In genomic region chr11:35029979-35030378, GRCh38 we compare ENCODE assay signal across 9 cellular contexts.
DNase-seq lines count a peak whose midpoint lies in the region; ATAC-seq and TF ChIP-seq lines count a peak whose summit lies in the region.
"Had no signal": no experiment of that assay in that cellular context is flagged by ENCODE, and none has a peak within 500 bp of the region (broad histone marks: within the 10 kb centered on the region; RNA-seq: fewer than 3 reads in every experiment).

No MANE protein-coding gene starts in this region.

- POLR2A ChIA-PET in CD8-positive, alpha-beta T cell (lab: Charles Lee) = interaction anchor here (0.7 to 1.4 kb wide), 3 partner anchors 13 to 198 kb away, joined by 3 to 4 read pairs (median 3); no protein-coding TSS in a partner anchor

- no peak overlapping the region for H3K4me3 Mint-ChIP-seq in CD8-positive, alpha-beta T cell
- H3K4me3 Mint-ChIP-seq in activated T-helper 2 cell treated with anti-CD3 and anti-CD28 coated beads, Interferon-gamma antibody, Interleukin-2, Interleukin-4, amounts not matched to agents 10 μg/mL and 5 μg/mL and 100 μg/mL, durations not matched to agents 14 hours and 24 hours and 36 hours (ENCODE audit: low read depth) = peak overlapping the region; percentile 9
- H3K4me3 Mint-ChIP-seq in osteocyte (ENCODE audit: unreplicated experiment) = no peak overlapping the region

- no peak overlapping the region for H3K4me3 ChIP-seq in CD8-positive, alpha-beta T cell (ENCODE audit: low read depth, low read length)
- H3K4me3 ChIP-seq: thoracic aorta had no signal

- ATAC-seq in CD8-positive, alpha-beta T cell = peak; percentile 57
- ATAC-seq in GM19467 (IDR thresholded peaks at IDR 0.05; ENCODE audit: unreplicated experiment) = peak; percentile 77
- peak; percentile 78 for ATAC-seq in HG03565 (IDR thresholded peaks at IDR 0.05; ENCODE audit: unreplicated experiment)

- peaks cover 27% of the 10 kb centered on the region for H3K4me1 Mint-ChIP-seq in CD8-positive, alpha-beta T cell (ENCODE audit: low read depth)
- H3K4me1 Mint-ChIP-seq in activated T-helper 2 cell treated with anti-CD3 and anti-CD28 coated beads, Interferon-gamma antibody, Interleukin-2, Interleukin-4, amounts not matched to agents 10 μg/mL and 5 μg/mL and 100 μg/mL, durations not matched to agents 14 hours and 24 hours and 36 hours (ENCODE audit: low read depth) = peaks cover 39% of the 10 kb centered on the region
- peaks cover 23% of the 10 kb centered on the region for H3K4me1 Mint-ChIP-seq in osteocyte (ENCODE audit: unreplicated experiment)

- no peaks in the 10 kb centered on the region for H3K36me3 ChIP-seq in CD8-positive, alpha-beta T cell (ENCODE audit: insufficient read depth, low read length)
- H3K36me3 ChIP-seq: thoracic aorta had no signal

- H3K36me3 Mint-ChIP-seq in CD8-positive, alpha-beta T cell = no peaks in the 10 kb centered on the region
- H3K36me3 Mint-ChIP-seq in activated T-helper 2 cell treated with anti-CD3 and anti-CD28 coated beads, Interferon-gamma antibody, Interleukin-2, Interleukin-4, amounts not matched to agents 10 μg/mL and 5 μg/mL and 100 μg/mL, durations not matched to agents 14 hours and 24 hours and 36 hours (ENCODE audit: low read depth) = peaks cover 6% of the 10 kb centered on the region
- H3K36me3 Mint-ChIP-seq in osteocyte (ENCODE audit: unreplicated experiment) = peaks cover under 1% of the 10 kb centered on the region

- peaks cover 12% of the 10 kb centered on the region for H3K4me1 ChIP-seq in CD8-positive, alpha-beta T cell (ENCODE audit: insufficient read depth, low read length)

- H3K27me3 ChIP-seq in CD8-positive, alpha-beta T cell (ENCODE audit: insufficient read depth, low read length) = no peaks in the 10 kb centered on the region

- DNase-seq in CD8-positive, alpha-beta T cell = peak in 2 of 7 experiments; percentile 28 to 29
- no peak for DNase-seq in activated T-helper 2 cell treated with anti-CD3 and anti-CD28 coated beads, Interferon-gamma antibody, Interleukin-2, Interleukin-4, amounts not matched to agents 10 μg/mL and 5 μg/mL and 100 μg/mL, durations not matched to agents 14 hours and 24 hours and 36 hours (ENCODE audit: low spot score)
- DNase-seq in osteocyte (ENCODE audit: extremely low spot score, unreplicated experiment) (no peak), ecto neural progenitor cell (ENCODE audit: low spot score) (no peak), NCI-H1436 (lab: John Stamatoyannopoulos, UW) (no peak)
- DNase-seq in activated CD4-positive, CD25-positive, alpha-beta regulatory T cell (lab: John Stamatoyannopoulos, UW) = no peak

- intact Hi-C loops in CD8-positive, alpha-beta T cell (cut with DNase I, micrococcal nuclease) = loop anchor here in 1 of 2 experiments (2.0 kb wide), 1 partner anchor 15 kb away; no protein-coding TSS in a partner anchor
- intact Hi-C loops in activated T-helper 2 cell treated with anti-CD3 and anti-CD28 coated beads, Interferon-gamma antibody, Interleukin-2, Interleukin-4, amounts not matched to agents 10 μg/mL and 5 μg/mL and 100 μg/mL, durations not matched to agents 14 hours and 24 hours and 36 hours (cut with micrococcal nuclease) = loop anchor here (1.0 to 2.0 kb wide), 5 partner anchors 10 to 207 kb away; no protein-coding TSS in a partner anchor

- H3K27ac Mint-ChIP-seq in CD8-positive, alpha-beta T cell = peak overlapping the region; percentile 20
- peak overlapping the region; percentile 54 for H3K27ac Mint-ChIP-seq in activated T-helper 2 cell treated with anti-CD3 and anti-CD28 coated beads, Interferon-gamma antibody, Interleukin-2, Interleukin-4, amounts not matched to agents 10 μg/mL and 5 μg/mL and 100 μg/mL, durations not matched to agents 14 hours and 24 hours and 36 hours
- peak overlapping the region; percentile 93 for H3K27ac Mint-ChIP-seq in osteocyte (ENCODE audit: unreplicated experiment)

- H3K9me3 Mint-ChIP-seq in CD8-positive, alpha-beta T cell = peaks cover 3% of the 10 kb centered on the region
- H3K9me3 Mint-ChIP-seq in activated T-helper 2 cell treated with anti-CD3 and anti-CD28 coated beads, Interferon-gamma antibody, Interleukin-2, Interleukin-4, amounts not matched to agents 10 μg/mL and 5 μg/mL and 100 μg/mL, durations not matched to agents 14 hours and 24 hours and 36 hours = peaks cover 27% of the 10 kb centered on the region
- H3K9me3 Mint-ChIP-seq in osteocyte (ENCODE audit: unreplicated experiment) = peaks cover 14% of the 10 kb centered on the region

- CTCF ChIA-PET in CD8-positive, alpha-beta T cell (lab: Charles Lee) = interaction anchor here (2.3 kb wide), 1 partner anchor 15 kb away, joined by 5 read pairs; no protein-coding TSS in a partner anchor

- no peaks in the 10 kb centered on the region for H3K9me3 ChIP-seq in CD8-positive, alpha-beta T cell (ENCODE audit: low read length)
- H3K9me3 ChIP-seq: thoracic aorta had no signal

- no peak for TF ChIP-seq CTCF in CD8-positive, alpha-beta T cell (IDR thresholded peaks at IDR 0.05)
- no peak for TF ChIP-seq CTCF in osteocyte (IDR thresholded peaks at IDR 0.05)

- H3K27me3 Mint-ChIP-seq in CD8-positive, alpha-beta T cell (ENCODE audit: low read depth) = no peaks in the 10 kb centered on the region
- peaks cover 12% of the 10 kb centered on the region for H3K27me3 Mint-ChIP-seq in activated T-helper 2 cell treated with anti-CD3 and anti-CD28 coated beads, Interferon-gamma antibody, Interleukin-2, Interleukin-4, amounts not matched to agents 10 μg/mL and 5 μg/mL and 100 μg/mL, durations not matched to agents 14 hours and 24 hours and 36 hours (ENCODE audit: low read depth)
- H3K27me3 Mint-ChIP-seq in osteocyte (ENCODE audit: unreplicated experiment) = no peaks in the 10 kb centered on the region

- H3K27ac ChIP-seq in CD8-positive, alpha-beta T cell (ENCODE audit: low read depth, low read length) = no peak overlapping the region
- H3K27ac ChIP-seq: thoracic aorta had no signal

Comparison
In these comparisons a context has a peak if more than half of its experiments do, and no peak if none do; other contexts are left out.
1. H3K27ac Mint-ChIP-seq: peak in every context shown above with its lines; median percentile 93 in osteocyte; 54 in activated T-helper 2 cell treated with anti-CD3 and anti-CD28 coated beads, Interferon-gamma antibody, Interleukin-2, Interleukin-4, amounts not matched to agents 10 μg/mL and 5 μg/mL and 100 μg/mL, durations not matched to agents 14 hours and 24 hours and 36 hours; 20 in CD8-positive, alpha-beta T cell.